10 cellular contexts compared by ENCODE assay signal in the genomic region with DNA sequence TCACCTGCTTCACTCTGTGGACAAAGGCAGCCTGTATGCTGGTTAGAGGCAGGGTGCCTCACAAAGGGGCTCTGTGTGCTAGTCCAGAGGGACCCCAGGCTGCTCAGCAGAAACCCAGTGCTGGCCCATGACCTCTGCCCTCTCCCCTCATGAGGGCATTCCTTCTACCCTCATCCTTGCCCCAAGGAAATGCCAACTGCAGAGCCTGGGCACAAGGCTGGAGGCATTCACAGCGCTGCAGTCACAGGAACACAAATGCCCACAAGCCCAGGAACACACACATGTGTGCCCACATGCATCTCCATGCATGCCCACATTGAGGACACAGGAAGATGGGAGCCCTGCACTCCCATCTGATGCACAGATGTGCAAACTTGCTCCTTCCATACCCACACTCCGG. TPM values are rescaled to one million over a fixed set of nuclear protein-coding genes. Genes with fewer than 3 reads are reported as not detected.
DNase-seq lines count a peak whose midpoint lies in the region; ATAC-seq and TF ChIP-seq lines count a peak whose summit lies in the region.
"Had no signal": no experiment of that assay in that cellular context is flagged by ENCODE, and none has a peak within 500 bp of the region (broad histone marks: within the 10 kb centered on the region; RNA-seq: fewer than 3 reads in every experiment).

No MANE protein-coding gene starts in this region.

- peaks cover 17% of the 10 kb centered on the region for H3K36me3 Mint-ChIP-seq in endothelial cell (ENCODE audit: low read depth, unreplicated experiment)
- H3K36me3 Mint-ChIP-seq in activated CD4-positive, alpha-beta T cell treated with anti-CD3 and anti-CD28 coated beads, Interleukin-2, amount 10 ng/mL, durations not matched to agents 7 days and 5 days (ENCODE audit: low read depth) = peaks cover 32% of the 10 kb centered on the region

- H3F3A ChIP-seq in Loucy (ENCODE audit: low read depth) = peaks cover 9% of the 10 kb centered on the region

- peaks cover 12% of the 10 kb centered on the region for H3K27me3 Mint-ChIP-seq in endothelial cell (ENCODE audit: unreplicated experiment)
- peaks cover 5% of the 10 kb centered on the region for H3K27me3 Mint-ChIP-seq in activated CD4-positive, alpha-beta T cell treated with anti-CD3 and anti-CD28 coated beads, Interleukin-2, amount 10 ng/mL, durations not matched to agents 7 days and 5 days

- H3K9ac ChIP-seq in DND-41 (ENCODE audit: low read depth, low read length) = 0 out of 2 replicates have a peak overlapping the region, but pooled peaks have one; percentile 22
- H3K9ac ChIP-seq in Loucy (ENCODE audit: low read depth, low read length, poor library complexity, severe bottlenecking) = peak overlapping the region; percentile 99
- peak overlapping the region in 1 of 3 donors; percentile 16 for H3K9ac ChIP-seq in skeletal muscle tissue (ENCODE audit: low read depth in 1 of 3, low read length in 3 of 3)

- DNase-seq in DND-41 (no peak), endothelial cell (ENCODE audit: low spot score) (no peak), epidermal melanocyte (ENCODE audit: insufficient read length, low spot score) (no peak), retina (no peak), NCI-H2029 treated with DMSO at 0.1 percent for 48 hours (lab: John Stamatoyannopoulos, UW) (no peak)
- DNase-seq in activated CD4-positive, alpha-beta T cell treated with anti-CD3 and anti-CD28 coated beads, Interleukin-2, amount 10 ng/mL, durations not matched to agents 7 days and 5 days = no peak
- DNase-seq: activated gamma-delta T cell had no signal

- no peak overlapping the region for H3K4me3 ChIP-seq in DND-41 (ENCODE audit: low read depth in 1 of 2, low read length in 2 of 2)
- peak overlapping the region; percentile 88 for H3K4me3 ChIP-seq in Loucy (ENCODE audit: low read length, poor library complexity, severe bottlenecking)
- peak overlapping the region in 1 of 3 donors; percentile 23 for H3K4me3 ChIP-seq in skeletal muscle tissue (ENCODE audit: low read length in 3 of 3)

- H3K27ac Mint-ChIP-seq in endothelial cell (ENCODE audit: unreplicated experiment) = peak overlapping the region; percentile 98
- H3K27ac Mint-ChIP-seq in activated CD4-positive, alpha-beta T cell treated with anti-CD3 and anti-CD28 coated beads, Interleukin-2, amount 10 ng/mL, durations not matched to agents 7 days and 5 days = no peak overlapping the region

- no peaks in the 10 kb centered on the region for H3K9me3 ChIP-seq in DND-41 (ENCODE audit: insufficient read depth, low read length, severe bottlenecking)
- H3K9me3 ChIP-seq in Loucy (ENCODE audit: insufficient read depth, low read depth, low read length) = no peaks in the 10 kb centered on the region
- no peaks in the 10 kb centered on the region for H3K9me3 ChIP-seq in skeletal muscle tissue (ENCODE audit: control insufficient read depth in 3 of 3, low read length in 3 of 3)

- H2AFZ ChIP-seq in DND-41 (ENCODE audit: low read depth, low read length) = no peak overlapping the region
- H2AFZ ChIP-seq in Loucy (ENCODE audit: low read length) = no peak overlapping the region

- peaks cover 15% of the 10 kb centered on the region for H3K36me3 ChIP-seq in DND-41 (ENCODE audit: insufficient read depth, low read length)
- H3K36me3 ChIP-seq in Loucy (ENCODE audit: insufficient read depth, low read length) = no peaks in the 10 kb centered on the region
- peaks cover 10 to 12% (median 12%) of the 10 kb centered on the region in 3 donors for H3K36me3 ChIP-seq in skeletal muscle tissue (ENCODE audit: control insufficient read depth in 3 of 3, insufficient read depth in 3 of 3, low read length in 3 of 3)

- no peak overlapping the region for H3K4me3 Mint-ChIP-seq in endothelial cell (ENCODE audit: unreplicated experiment)
- no peak overlapping the region for H3K4me3 Mint-ChIP-seq in activated CD4-positive, alpha-beta T cell treated with anti-CD3 and anti-CD28 coated beads, Interleukin-2, amount 10 ng/mL, durations not matched to agents 7 days and 5 days

- POLR2A ChIA-PET in activated CD4-positive, alpha-beta T cell treated with anti-CD3 and anti-CD28 coated beads, Interleukin-2, amount 10 ng/mL, durations not matched to agents 7 days and 5 days (lab: Charles Lee) = no interaction called here

- H3K27me3 ChIP-seq in DND-41 (ENCODE audit: insufficient read depth, low read length, poor library complexity) (peaks cover 16% of the 10 kb centered on the region), Loucy (ENCODE audit: insufficient read depth, low read length, poor library complexity, severe bottlenecking) (no peaks in the 10 kb centered on the region), skeletal muscle tissue (ENCODE audit: control insufficient read depth in 3 of 3, insufficient read depth in 3 of 3, low read length in 3 of 3) (no peaks in the 10 kb centered on the region)

- H3K4me1 Mint-ChIP-seq in endothelial cell (ENCODE audit: unreplicated experiment) = peaks cover 50% of the 10 kb centered on the region
- H3K4me1 Mint-ChIP-seq in activated CD4-positive, alpha-beta T cell treated with anti-CD3 and anti-CD28 coated beads, Interleukin-2, amount 10 ng/mL, durations not matched to agents 7 days and 5 days = peaks cover 52% of the 10 kb centered on the region

- H3K9me3 Mint-ChIP-seq in endothelial cell (ENCODE audit: unreplicated experiment) = no peaks in the 10 kb centered on the region
- H3K9me3 Mint-ChIP-seq in activated CD4-positive, alpha-beta T cell treated with anti-CD3 and anti-CD28 coated beads, Interleukin-2, amount 10 ng/mL, durations not matched to agents 7 days and 5 days = no peaks in the 10 kb centered on the region

- no peak overlapping the region; the same call in 1 of the 2 replicates for H3K4me2 ChIP-seq in DND-41 (ENCODE audit: insufficient read depth, low read length)
- peak overlapping the region; percentile 94 for H3K4me2 ChIP-seq in Loucy (ENCODE audit: low read depth, low read length, poor library complexity, severe bottlenecking)

- H3K79me2 ChIP-seq in DND-41 (ENCODE audit: insufficient read depth, low read length) = no peaks in the 10 kb centered on the region
- peaks cover 45% of the 10 kb centered on the region for H3K79me2 ChIP-seq in Loucy (ENCODE audit: insufficient read depth, low read length)

- ATAC-seq in DND-41 (ENCODE audit: insufficient read depth, low read depth) = no peak

- TF ChIP-seq CTCF in DND-41 (IDR thresholded peaks at IDR 0.05; ENCODE audit: borderline replicate concordance, extremely low read depth, low read length, poor library complexity, severe bottlenecking) = no peak
- no peak for TF ChIP-seq CTCF in Loucy (conservative IDR thresholded peaks at IDR 0.05; ENCODE audit: low read length)
- TF ChIP-seq CTCF in endothelial cell (IDR thresholded peaks at IDR 0.05; ENCODE audit: unreplicated experiment) = no peak

- peak overlapping the region; percentile 57; the same call in 1 of the 2 replicates for H3K27ac ChIP-seq in DND-41 (ENCODE audit: low read length)
- H3K27ac ChIP-seq in skeletal muscle tissue (ENCODE audit: low read depth, low read length) = peak overlapping the region; percentile 62

- peaks cover 16% of the 10 kb centered on the region for H4K20me1 ChIP-seq in DND-41 (ENCODE audit: insufficient read depth, low read length)
- peaks cover 4% of the 10 kb centered on the region for H4K20me1 ChIP-seq in Loucy (ENCODE audit: insufficient read depth, low read length, poor library complexity, severe bottlenecking)

- no peaks in the 10 kb centered on the region for H3K9me2 ChIP-seq in Loucy (replicated peaks; ENCODE audit: low read depth, low read length)

- CTCF ChIA-PET in activated CD4-positive, alpha-beta T cell treated with anti-CD3 and anti-CD28 coated beads, Interleukin-2, amount 10 ng/mL, durations not matched to agents 7 days and 5 days (lab: Charles Lee) = interaction anchor here (0.5 to 2.6 kb wide), 5 partner anchors 10 to 32 kb away, joined by 3 to 10 read pairs (median 4); no protein-coding TSS in a partner anchor

- H3K4me1 ChIP-seq in DND-41 (ENCODE audit: insufficient read depth, low read length) (peaks cover 57% of the 10 kb centered on the region), Loucy (ENCODE audit: insufficient read depth, low read length, poor library complexity, severe bottlenecking) (peaks cover 73% of the 10 kb centered on the region), skeletal muscle tissue (ENCODE audit: control insufficient read depth in 3 of 3, insufficient read depth in 3 of 3, low read length in 3 of 3) (peaks cover 45 to 56% (median 49%) of the 10 kb centered on the region in 3 donors)

RNA-seq across cellular contexts. Expression of gene INKA1, which starts 3.8 kb away (rescaled TPM):
- total RNA-seq in endothelial cell (ENCODE audit: unreplicated experiment) = 57.6 TPM
- total RNA-seq in skeletal muscle tissue = 11.5 TPM
- under 1 TPM; 0.46 to 0.60 TPM for total RNA-seq in activated CD4-positive, alpha-beta T cell treated with anti-CD3 and anti-CD28 coated beads, Interleukin-2, amount 10 ng/mL, durations not matched to agents 7 days and 5 days

RNA-seq across cellular contexts. Expression of gene UBA7, which starts 6.9 kb away (rescaled TPM):
- total RNA-seq in endothelial cell (ENCODE audit: unreplicated experiment) = 6.0 TPM
- 29.7 TPM for total RNA-seq in skeletal muscle tissue
- total RNA-seq in activated CD4-positive, alpha-beta T cell treated with anti-CD3 and anti-CD28 coated beads, Interleukin-2, amount 10 ng/mL, durations not matched to agents 7 days and 5 days = 100 to 1,000 TPM; 249 to 256 TPM

RNA-seq across cellular contexts. Expression of gene CDHR4, which starts 7.2 kb away (rescaled TPM):
- 1.1 TPM for total RNA-seq in endothelial cell (ENCODE audit: unreplicated experiment)
- total RNA-seq in skeletal muscle tissue = not detected
- total RNA-seq in activated CD4-positive, alpha-beta T cell treated with anti-CD3 and anti-CD28 coated beads, Interleukin-2, amount 10 ng/mL, durations not matched to agents 7 days and 5 days = under 1 TPM in 1 of 2 experiments, not detected in 1; 0.08 TPM
- total RNA-seq: osteoblast had no signal

RNA-seq across cellular contexts. Expression of gene IP6K1, which starts 20.5 kb away (rescaled TPM):
- total RNA-seq in endothelial cell (ENCODE audit: unreplicated experiment) (56.4 TPM), skeletal muscle tissue (23.5 TPM)
- total RNA-seq in activated CD4-positive, alpha-beta T cell treated with anti-CD3 and anti-CD28 coated beads, Interleukin-2, amount 10 ng/mL, durations not matched to agents 7 days and 5 days = 10 to 100 TPM; 35.7 to 38.9 TPM

RNA-seq across cellular contexts. Expression of gene TRAIP, which starts 49.5 kb away (rescaled TPM):
- total RNA-seq in endothelial cell (ENCODE audit: unreplicated experiment) = 6.2 TPM
- total RNA-seq in skeletal muscle tissue = 2.6 TPM
- total RNA-seq in activated CD4-positive, alpha-beta T cell treated with anti-CD3 and anti-CD28 coated beads, Interleukin-2, amount 10 ng/mL, durations not matched to agents 7 days and 5 days = 10 to 100 TPM; 30.9 to 31.0 TPM
